19 cellular contexts compared by ENCODE assay signal in the genomic region with DNA sequence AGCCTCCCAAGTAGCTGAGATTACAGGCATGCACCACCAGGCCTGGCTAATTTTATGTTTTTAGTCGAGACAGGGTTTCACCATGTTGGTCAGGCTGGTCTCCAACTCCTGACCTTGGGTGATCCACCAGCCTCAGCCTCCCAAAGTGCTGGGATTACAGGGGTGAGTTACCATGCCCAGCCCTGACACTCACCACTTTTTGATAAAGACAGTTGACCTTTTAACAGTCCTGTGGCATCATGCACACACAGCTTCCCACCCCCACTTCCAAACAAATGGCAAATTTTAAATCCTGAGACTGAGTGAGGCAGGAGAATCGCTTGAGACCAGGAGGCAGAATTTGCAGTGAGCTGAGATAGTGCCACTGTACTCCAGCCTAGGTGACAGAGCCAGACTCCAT. TPM values are rescaled to one million over a fixed set of nuclear protein-coding genes. Genes with fewer than 3 reads are reported as not detected.
A peak's percentile ranks its signal among the peaks of the same experiment; 100 is the strongest.
DNase-seq lines count a peak whose midpoint lies in the region; ATAC-seq, FAIRE-seq and TF ChIP-seq lines count a peak whose summit lies in the region.
"Had no signal": no experiment of that assay in that cellular context is flagged by ENCODE, and none has a peak within 500 bp of the region (broad histone marks: within the 10 kb centered on the region; RNA-seq: fewer than 3 reads in every experiment).

No MANE protein-coding gene starts in this region.

- no peaks in the 10 kb centered on the region for H3K9me3 Mint-ChIP-seq in astrocyte (ENCODE audit: unreplicated experiment)
- H3K9me3 Mint-ChIP-seq: activated naive CD4-positive, alpha-beta T cell treated with anti-CD3 and anti-CD28 coated beads for 36 hours; effector memory CD8-positive, alpha-beta T cell; neural crest cell had no signal

- H2AFZ ChIP-seq in astrocyte (ENCODE audit: low read depth, low read length) (no peak overlapping the region), neuronal stem cell (ENCODE audit: low read length) (no peak overlapping the region)

- H3K79me2 ChIP-seq in astrocyte (ENCODE audit: insufficient read depth, low read length) = no peaks in the 10 kb centered on the region

- H3K4me1 Mint-ChIP-seq in astrocyte (ENCODE audit: low read depth, unreplicated experiment) = peaks cover 26% of the 10 kb centered on the region

- no peak overlapping the region for H3K4ac ChIP-seq in neuronal stem cell (ENCODE audit: low read length)

- no peak overlapping the region for H2BK120ac ChIP-seq in neuronal stem cell (ENCODE audit: low read depth, low read length)

- H3K27me3 ChIP-seq in astrocyte (ENCODE audit: insufficient read depth, low read length) (no peaks in the 10 kb centered on the region), neuronal stem cell (ENCODE audit: control insufficient read depth in 3 of 3, insufficient read depth in 3 of 3, low read depth in 1 of 3, low read length in 3 of 3) (peaks cover 0 to 45% (median 5%) of the 10 kb centered on the region in 3 experiments), pancreas (no peaks in the 10 kb centered on the region)
- H3K27me3 ChIP-seq: left lung, testis had no signal

- H3K4me2 ChIP-seq in astrocyte (ENCODE audit: low read length) (no peak overlapping the region), neuronal stem cell (ENCODE audit: insufficient read depth, low read length, poor library complexity, severe bottlenecking) (no peak overlapping the region)

- TF ChIP-seq CTCF in astrocyte (IDR thresholded peaks at IDR 0.05; ENCODE audit: insufficient read depth, low read depth, low read length) (no peak), pancreas (IDR thresholded peaks at IDR 0.05) (no peak)

- no peak overlapping the region for H3K18ac ChIP-seq in neuronal stem cell (ENCODE audit: low read length)

- no peaks in the 10 kb centered on the region for H3K9me3 ChIP-seq in astrocyte (ENCODE audit: insufficient read depth, low read depth, low read length)
- no peaks in the 10 kb centered on the region for H3K9me3 ChIP-seq in neuronal stem cell (replicated peaks in 1 of 2; ENCODE audit: control insufficient read depth in 2 of 2, insufficient read depth in 1 of 2, low read depth in 1 of 2, low read length in 2 of 2)
- no peaks in the 10 kb centered on the region for H3K9me3 ChIP-seq in pancreas
- H3K9me3 ChIP-seq: Caco-2, left lung, testis had no signal

- H3K36me3 ChIP-seq in astrocyte (ENCODE audit: insufficient read depth, low read length) = no peaks in the 10 kb centered on the region
- H3K36me3 ChIP-seq in neuronal stem cell (replicated peaks in 1 of 2; ENCODE audit: control insufficient read depth in 2 of 2, insufficient read depth in 2 of 2, low read length in 2 of 2) = no peaks in the 10 kb centered on the region
- no peaks in the 10 kb centered on the region for H3K36me3 ChIP-seq in pancreas
- H3K36me3 ChIP-seq: left lung had no signal

- WGBS in neuronal stem cell (ENCODE audit: extremely low coverage in 2 of 2, insufficient read length in 2 of 2, insufficient replicate concordance in 1 of 2), 2 donors = no CpG with 5 or more reads among the region's 2 CpGs
- 64 to 71% methylated on average over 2 of the region's 2 CpGs for WGBS in pancreas, 2 donors

- no peak overlapping the region for H3K4me3 ChIP-seq in astrocyte (ENCODE audit: insufficient read depth, low read depth, low read length)
- H3K4me3 ChIP-seq in neuronal stem cell (ENCODE audit: low read length in 2 of 2) = no peak overlapping the region
- no peak overlapping the region for H3K4me3 ChIP-seq in pancreas
- H3K4me3 ChIP-seq: left lung, testis had no signal

- H3K4me3 Mint-ChIP-seq in astrocyte (ENCODE audit: unreplicated experiment) = no peak overlapping the region
- H3K4me3 Mint-ChIP-seq: activated naive CD4-positive, alpha-beta T cell treated with anti-CD3 and anti-CD28 coated beads for 36 hours; effector memory CD8-positive, alpha-beta T cell; neural crest cell had no signal

- H2BK15ac ChIP-seq in neuronal stem cell (ENCODE audit: low read length) = no peak overlapping the region

- H3K14ac ChIP-seq in neuronal stem cell (ENCODE audit: low read length) = no peak overlapping the region

- no peaks in the 10 kb centered on the region for H4K20me1 ChIP-seq in astrocyte (ENCODE audit: insufficient read depth, low read length)

- H2AK5ac ChIP-seq in neuronal stem cell (ENCODE audit: low read depth, low read length) = no peak overlapping the region

- H3K4me1 ChIP-seq in astrocyte (ENCODE audit: insufficient read depth, low read length) (peaks cover 25% of the 10 kb centered on the region), neuronal stem cell (ENCODE audit: control insufficient read depth in 2 of 2, insufficient read depth in 1 of 2, low read depth in 1 of 2, low read length in 2 of 2) (peaks cover 8 to 11% of the 10 kb centered on the region in 2 donors), pancreas (peaks cover 0 to 2% (median 2%) of the 10 kb centered on the region in 3 donors)

- H2BK5ac ChIP-seq in neuronal stem cell (ENCODE audit: low read length) = no peak overlapping the region

- H3K27me3 Mint-ChIP-seq in astrocyte (ENCODE audit: low read depth, unreplicated experiment) = peaks cover 7% of the 10 kb centered on the region
- H3K27me3 Mint-ChIP-seq: effector memory CD8-positive, alpha-beta T cell had no signal

- no peak for ATAC-seq in pancreas
- ATAC-seq in GM18870 (IDR thresholded peaks at IDR 0.05; ENCODE audit: unreplicated experiment) = no peak
- ATAC-seq: effector memory CD8-positive, alpha-beta T cell; left lung; Right ventricle myocardium inferior had no signal

- H2BK12ac ChIP-seq in neuronal stem cell (ENCODE audit: low read length) = no peak overlapping the region

- no peaks in the 10 kb centered on the region for H3K36me3 Mint-ChIP-seq in astrocyte (ENCODE audit: low read depth, unreplicated experiment)

- H3K79me1 ChIP-seq in neuronal stem cell (ENCODE audit: low read depth, low read length) = peaks cover 3% of the 10 kb centered on the region

- no peak overlapping the region for H3K23ac ChIP-seq in neuronal stem cell (ENCODE audit: low read depth, low read length, poor library complexity)

- H4K8ac ChIP-seq in neuronal stem cell (ENCODE audit: low read depth, low read length) = peak overlapping the region; percentile 31

- intact Hi-C loops in pancreas (cut with DNase I) = no loop called here

- H3K9ac ChIP-seq in astrocyte (ENCODE audit: low read length) (no peak overlapping the region), neuronal stem cell (ENCODE audit: low read depth, low read length, poor library complexity) (no peak overlapping the region)

- peak; percentile 43 for DNase-seq in EL
- DNase-seq in MV-4-11 (lab: John Stamatoyannopoulos, UW) = peak; percentile 25
- DNase-seq in astrocyte (ENCODE audit: low read depth) = no peak
- DNase-seq in neuronal stem cell (ENCODE audit: low spot score) = no peak
- no peak for DNase-seq in pancreas
- DNase-seq in NCI-H1694 (lab: John Stamatoyannopoulos, UW) = no peak
- DNase-seq: activated CD4-positive, alpha-beta T cell treated with anti-CD3 and anti-CD28 coated beads, Interleukin-2, amount 50 U/mL, for 48 hours; activated naive CD4-positive, alpha-beta T cell treated with anti-CD3 and anti-CD28 coated beads for 36 hours; activated T-cell treated with anti-CD3 and anti-CD28 coated beads, Interleukin-2, amount 50 U/mL, for 1 hour; AML-193; Caco-2; effector memory CD8-positive, alpha-beta T cell; left lung; NCI-H187 treated with DMSO at 0.1 percent for 48 hours; testis had no signal

- no peak for FAIRE-seq in astrocyte (lab: Jason Lieb, UNC)
- FAIRE-seq in pancreas (lab: Jason Lieb, UNC) = no peak
- FAIRE-seq: H1 had no signal

- H3K27ac ChIP-seq in astrocyte (ENCODE audit: low read depth, low read length) (peak overlapping the region; percentile 97), neuronal stem cell (replicated peaks; ENCODE audit: low read length) (no peak overlapping the region), pancreas (no peak overlapping the region)
- H3K27ac ChIP-seq: testis had no signal

- H3K27ac Mint-ChIP-seq in astrocyte (ENCODE audit: unreplicated experiment) = no peak overlapping the region
- H3K27ac Mint-ChIP-seq: activated naive CD4-positive, alpha-beta T cell treated with anti-CD3 and anti-CD28 coated beads for 36 hours; effector memory CD8-positive, alpha-beta T cell had no signal

- H4K91ac ChIP-seq in neuronal stem cell (ENCODE audit: low read depth, low read length, poor library complexity) = no peak overlapping the region

RNA-seq across cellular contexts. Expression of gene DNAJB2, which starts 6.2 kb away (rescaled TPM):
- total RNA-seq in astrocyte (49.7 and 53.9 TPM in 2 replicates), pancreas (10 to 100 TPM; 44.5 to 66.7 (median 60.8) TPM)
- 39.6 TPM for polyA plus RNA-seq in neuronal stem cell (2013, experiment 1 of 2)
- polyA plus RNA-seq in neuronal stem cell (2013, experiment 2 of 2) = 39.1 TPM
- polyA plus RNA-seq in pancreas = 10 to 100 TPM; 82.3 to 96.3 TPM

RNA-seq across cellular contexts. Expression of gene TUBA4A, which starts 19.3 kb away (rescaled TPM):
- total RNA-seq in astrocyte (18.0 and 19.7 TPM in 2 replicates), pancreas (10 to 100 TPM; 12.2 to 19.5 (median 13.3) TPM)
- 0.42 TPM for polyA plus RNA-seq in neuronal stem cell (2013, experiment 1 of 2)
- polyA plus RNA-seq in neuronal stem cell (2013, experiment 2 of 2) = 0.78 TPM
- 10 to 100 TPM; 15.6 to 51.5 TPM for polyA plus RNA-seq in pancreas

RNA-seq across cellular contexts. Expression of gene TUBA4B, which starts 20.0 kb away (rescaled TPM):
- not detected in 2 replicates for total RNA-seq in astrocyte
- polyA plus RNA-seq in neuronal stem cell (2013, experiment 1 of 2) = not detected
- polyA plus RNA-seq in neuronal stem cell (2013, experiment 2 of 2) = not detected
- total RNA-seq in pancreas = not detected
- not detected for polyA plus RNA-seq in pancreas
- total RNA-seq: activated naive CD4-positive, alpha-beta T cell treated with anti-CD3 and anti-CD28 coated beads for 36 hours; Caco-2; neural crest cell; Right ventricle myocardium inferior had no signal

RNA-seq across cellular contexts. Expression of gene STK16, which starts 27.7 kb away (rescaled TPM):
- 19.1 and 20.6 TPM in 2 replicates for total RNA-seq in astrocyte
- 19.8 TPM for polyA plus RNA-seq in neuronal stem cell (2013, experiment 1 of 2)
- 20.4 TPM for polyA plus RNA-seq in neuronal stem cell (2013, experiment 2 of 2)
- 10 to 100 TPM; 14.7 to 18.5 (median 16.8) TPM for total RNA-seq in pancreas
- 10 to 100 TPM; 17.1 to 28.4 TPM for polyA plus RNA-seq in pancreas

RNA-seq across cellular contexts. Expression of gene GLB1L, which starts 27.8 kb away (rescaled TPM):
- total RNA-seq in astrocyte = 2.7 and 4.6 TPM in 2 replicates
- 6.5 TPM for polyA plus RNA-seq in neuronal stem cell (2013, experiment 1 of 2)
- 6.1 TPM for polyA plus RNA-seq in neuronal stem cell (2013, experiment 2 of 2)
- total RNA-seq in pancreas = 1 to 10 TPM; 1.8 to 4.1 (median 2.3) TPM
- 1 to 10 TPM; 4.3 to 6.9 TPM for polyA plus RNA-seq in pancreas

Comparison
In these comparisons a context has a peak if more than half of its experiments do, and no peak if none do; other contexts are left out.
1. DNase-seq: peak in EL (single experiment) and MV-4-11 (single experiment); none in astrocyte (single experiment), neuronal stem cell (single experiment), pancreas (0 of 6) and NCI-H1694 (single experiment).